13 cellular contexts compared by ENCODE assay signal in genomic region chr9:110828148-110828730, GRCh38.
A peak's percentile ranks its signal among the peaks of the same experiment; 100 is the strongest.
DNase-seq lines count a peak whose midpoint lies in the region; ATAC-seq and TF ChIP-seq lines count a peak whose summit lies in the region.
"Had no signal": no experiment of that assay in that cellular context is flagged by ENCODE, and none has a peak within 500 bp of the region (broad histone marks: within the 10 kb centered on the region; RNA-seq: fewer than 3 reads in every experiment).

No MANE protein-coding gene starts in this region.

- DNase-seq in AG20443 (ENCODE audit: low spot score) (peak; percentile 74), amniotic stem cell (lab: John Stamatoyannopoulos, UW) (peak; percentile 51), foreskin fibroblast (peak; percentile 60 to 89), GM19240 (ENCODE audit: insufficient read length, low spot score) (no peak), SHP77 (lab: John Stamatoyannopoulos, UW) (no peak)
- DNase-seq: activated naive CD8-positive, alpha-beta T cell treated with anti-CD3 and anti-CD28 coated beads, Interleukin-2, amount 50 U/mL, for 24 hours; nephron progenitor cell had no signal

- ATAC-seq in HG03469 (IDR thresholded peaks at IDR 0.05; ENCODE audit: unreplicated experiment): no peak
- no peak for ATAC-seq in HG02763 (IDR thresholded peaks at IDR 0.05; ENCODE audit: unreplicated experiment)
- ATAC-seq: activated naive CD8-positive, alpha-beta T cell treated with anti-CD3 and anti-CD28 coated beads, Interleukin-2, amount 50 U/mL, for 24 hours; Panc1; stimulated activated memory B cell treated with anti-CD40 and anti-IgM and Interleukin-4, amounts not matched to agents 10 μg/mL and 1 μg/mL and 100 μg/mL, for 72 hours had no signal

- no peak overlapping the region for H3K4me3 ChIP-seq in foreskin fibroblast (ENCODE audit: low read depth in 1 of 2, low read length in 2 of 2)
- H3K4me3 ChIP-seq in rectal smooth muscle tissue (ENCODE audit: low read length): no peak overlapping the region
- H3K4me3 ChIP-seq: BLaER1 had no signal

- H3K27ac ChIP-seq in rectal smooth muscle tissue (ENCODE audit: low read depth, low read length): peak overlapping the region; percentile 51
- H3K27ac ChIP-seq: BLaER1 had no signal

- no peaks in the 10 kb centered on the region for H3K27me3 ChIP-seq in rectal smooth muscle tissue (ENCODE audit: control insufficient read depth, insufficient read depth, low read length)
- H3K27me3 ChIP-seq: BLaER1 had no signal

- H3K9ac ChIP-seq in rectal smooth muscle tissue (ENCODE audit: low read length): no peak overlapping the region
- H3K9ac ChIP-seq: BLaER1 had no signal

- no peaks in the 10 kb centered on the region for H3K36me3 ChIP-seq in rectal smooth muscle tissue (ENCODE audit: control insufficient read depth, insufficient read depth, low read length)
- H3K36me3 ChIP-seq: BLaER1 had no signal

- no peaks in the 10 kb centered on the region for H3K4me1 ChIP-seq in rectal smooth muscle tissue (ENCODE audit: control insufficient read depth, insufficient read depth, low read length)
- H3K4me1 ChIP-seq: BLaER1 had no signal

- no peak for TF ChIP-seq CTCF in foreskin fibroblast (IDR thresholded peaks at IDR 0.05; ENCODE audit: low read depth, low read length)

Comparison
In these comparisons a context has a peak if more than half of its experiments do, and no peak if none do; other contexts are left out.
1. DNase-seq: peak in AG20443 (single experiment), amniotic stem cell (single experiment) and foreskin fibroblast (2 of 2); none in GM19240 (single experiment) and SHP77 (0 of 2).